Comparison of ENCODE assay signal across 1 cellular context in the genomic region with DNA sequence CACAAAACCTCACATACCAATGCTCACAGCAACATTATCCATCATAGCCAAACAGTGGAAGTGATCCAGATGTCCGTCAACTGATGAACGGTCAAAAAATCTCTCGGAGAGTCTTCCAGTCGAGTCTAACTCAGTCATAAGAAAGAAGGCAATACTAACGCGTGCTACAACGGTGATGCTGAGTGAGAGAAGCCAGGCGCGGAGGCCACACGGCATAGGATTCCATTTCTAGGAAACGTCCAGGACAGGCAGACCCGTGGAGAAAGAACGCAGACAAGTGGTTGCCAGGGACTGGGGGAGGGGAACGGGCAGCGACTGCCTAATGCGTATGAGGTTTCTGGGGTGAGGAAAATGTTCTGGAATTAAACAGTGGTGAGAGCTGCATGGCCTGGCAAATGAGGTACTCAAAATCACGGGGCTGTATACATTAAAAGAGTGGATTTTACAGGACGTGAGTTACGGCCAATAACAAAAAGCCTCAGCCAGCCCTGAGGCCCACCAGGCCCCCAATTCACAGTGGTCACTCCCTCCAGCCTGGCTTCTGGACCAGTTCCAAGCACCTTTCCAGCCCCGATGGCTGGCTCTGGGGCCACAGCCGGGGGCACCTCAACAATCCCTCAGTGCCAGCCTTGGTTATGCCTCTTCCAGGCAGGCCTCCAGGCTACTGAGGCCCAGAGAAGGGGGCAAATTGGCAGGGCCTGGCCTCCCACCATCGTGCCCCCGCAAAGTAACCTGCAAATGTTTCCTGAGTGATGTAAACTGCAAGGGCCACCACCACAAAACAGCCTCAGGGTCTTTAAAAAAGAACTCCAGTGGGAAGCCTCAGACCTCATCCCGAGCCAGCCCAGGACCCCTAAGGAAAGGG.
TF ChIP-seq lines count a peak whose summit lies in the region.

No MANE protein-coding gene starts in this region.

TF ChIP-seq in WTC11, 78 proteins besides CTCF, POLR2A, EP300 and RAD21 (continued from another document):
- TF ChIP-seq, protein P1, sequence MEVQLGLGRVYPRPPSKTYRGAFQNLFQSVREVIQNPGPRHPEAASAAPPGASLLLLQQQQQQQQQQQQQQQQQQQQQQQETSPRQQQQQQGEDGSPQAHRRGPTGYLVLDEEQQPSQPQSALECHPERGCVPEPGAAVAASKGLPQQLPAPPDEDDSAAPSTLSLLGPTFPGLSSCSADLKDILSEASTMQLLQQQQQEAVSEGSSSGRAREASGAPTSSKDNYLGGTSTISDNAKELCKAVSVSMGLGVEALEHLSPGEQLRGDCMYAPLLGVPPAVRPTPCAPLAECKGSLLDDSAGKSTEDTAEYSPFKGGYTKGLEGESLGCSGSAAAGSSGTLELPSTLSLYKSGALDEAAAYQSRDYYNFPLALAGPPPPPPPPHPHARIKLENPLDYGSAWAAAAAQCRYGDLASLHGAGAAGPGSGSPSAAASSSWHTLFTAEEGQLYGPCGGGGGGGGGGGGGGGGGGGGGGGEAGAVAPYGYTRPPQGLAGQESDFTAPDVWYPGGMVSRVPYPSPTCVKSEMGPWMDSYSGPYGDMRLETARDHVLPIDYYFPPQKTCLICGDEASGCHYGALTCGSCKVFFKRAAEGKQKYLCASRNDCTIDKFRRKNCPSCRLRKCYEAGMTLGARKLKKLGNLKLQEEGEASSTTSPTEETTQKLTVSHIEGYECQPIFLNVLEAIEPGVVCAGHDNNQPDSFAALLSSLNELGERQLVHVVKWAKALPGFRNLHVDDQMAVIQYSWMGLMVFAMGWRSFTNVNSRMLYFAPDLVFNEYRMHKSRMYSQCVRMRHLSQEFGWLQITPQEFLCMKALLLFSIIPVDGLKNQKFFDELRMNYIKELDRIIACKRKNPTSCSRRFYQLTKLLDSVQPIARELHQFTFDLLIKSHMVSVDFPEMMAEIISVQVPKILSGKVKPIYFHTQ (CRISPR knock-in tag; IDR thresholded peaks at IDR 0.05): no peak
- TF ChIP-seq, protein P2, sequence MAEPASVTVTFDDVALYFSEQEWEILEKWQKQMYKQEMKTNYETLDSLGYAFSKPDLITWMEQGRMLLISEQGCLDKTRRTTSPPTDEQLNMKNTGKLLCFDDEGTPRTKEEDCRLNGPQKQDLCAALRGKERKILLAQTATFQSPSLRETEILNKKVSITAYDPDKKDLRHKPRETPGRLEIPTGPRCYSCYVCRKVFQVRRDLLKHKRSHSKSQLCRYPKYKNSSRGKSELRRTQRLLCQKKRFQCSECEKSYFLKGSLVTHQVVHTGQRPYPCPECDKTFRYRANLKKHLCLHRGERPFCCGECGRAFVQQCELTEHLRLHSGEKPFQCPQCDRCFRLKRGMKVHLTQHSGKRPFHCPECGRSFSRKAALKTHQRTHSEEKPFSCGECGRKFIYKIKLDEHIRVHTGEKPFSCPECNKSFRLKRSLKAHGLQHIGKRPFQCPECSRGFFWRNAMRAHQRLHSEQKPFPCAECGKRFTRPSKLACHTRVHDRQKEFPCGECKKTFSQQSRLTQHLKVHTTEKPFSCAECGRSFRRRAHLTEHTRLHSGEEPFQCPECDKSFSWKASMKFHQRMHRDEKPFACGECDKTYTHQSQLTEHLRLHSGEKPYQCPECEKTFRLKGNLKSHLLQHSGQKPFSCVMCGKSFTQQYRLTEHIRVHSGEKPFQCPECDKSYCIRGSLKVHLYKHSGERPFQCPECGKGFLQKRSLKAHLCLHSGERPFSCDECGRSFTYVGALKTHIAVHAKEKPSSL (CRISPR knock-in tag; conservative IDR thresholded peaks at IDR 0.05): no peak
- TF ChIP-seq, protein P3, sequence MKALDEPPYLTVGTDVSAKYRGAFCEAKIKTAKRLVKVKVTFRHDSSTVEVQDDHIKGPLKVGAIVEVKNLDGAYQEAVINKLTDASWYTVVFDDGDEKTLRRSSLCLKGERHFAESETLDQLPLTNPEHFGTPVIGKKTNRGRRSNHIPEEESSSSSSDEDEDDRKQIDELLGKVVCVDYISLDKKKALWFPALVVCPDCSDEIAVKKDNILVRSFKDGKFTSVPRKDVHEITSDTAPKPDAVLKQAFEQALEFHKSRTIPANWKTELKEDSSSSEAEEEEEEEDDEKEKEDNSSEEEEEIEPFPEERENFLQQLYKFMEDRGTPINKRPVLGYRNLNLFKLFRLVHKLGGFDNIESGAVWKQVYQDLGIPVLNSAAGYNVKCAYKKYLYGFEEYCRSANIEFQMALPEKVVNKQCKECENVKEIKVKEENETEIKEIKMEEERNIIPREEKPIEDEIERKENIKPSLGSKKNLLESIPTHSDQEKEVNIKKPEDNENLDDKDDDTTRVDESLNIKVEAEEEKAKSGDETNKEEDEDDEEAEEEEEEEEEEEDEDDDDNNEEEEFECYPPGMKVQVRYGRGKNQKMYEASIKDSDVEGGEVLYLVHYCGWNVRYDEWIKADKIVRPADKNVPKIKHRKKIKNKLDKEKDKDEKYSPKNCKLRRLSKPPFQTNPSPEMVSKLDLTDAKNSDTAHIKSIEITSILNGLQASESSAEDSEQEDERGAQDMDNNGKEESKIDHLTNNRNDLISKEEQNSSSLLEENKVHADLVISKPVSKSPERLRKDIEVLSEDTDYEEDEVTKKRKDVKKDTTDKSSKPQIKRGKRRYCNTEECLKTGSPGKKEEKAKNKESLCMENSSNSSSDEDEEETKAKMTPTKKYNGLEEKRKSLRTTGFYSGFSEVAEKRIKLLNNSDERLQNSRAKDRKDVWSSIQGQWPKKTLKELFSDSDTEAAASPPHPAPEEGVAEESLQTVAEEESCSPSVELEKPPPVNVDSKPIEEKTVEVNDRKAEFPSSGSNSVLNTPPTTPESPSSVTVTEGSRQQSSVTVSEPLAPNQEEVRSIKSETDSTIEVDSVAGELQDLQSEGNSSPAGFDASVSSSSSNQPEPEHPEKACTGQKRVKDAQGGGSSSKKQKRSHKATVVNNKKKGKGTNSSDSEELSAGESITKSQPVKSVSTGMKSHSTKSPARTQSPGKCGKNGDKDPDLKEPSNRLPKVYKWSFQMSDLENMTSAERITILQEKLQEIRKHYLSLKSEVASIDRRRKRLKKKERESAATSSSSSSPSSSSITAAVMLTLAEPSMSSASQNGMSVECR (CRISPR knock-in tag; IDR thresholded peaks at IDR 0.05; ENCODE audit: borderline replicate concordance): no peak
